8 cellular contexts compared by ENCODE assay signal in genomic region chr2:200713003-200713703, GRCh38.
DNase-seq lines count a peak whose midpoint lies in the region; ATAC-seq, FAIRE-seq and TF ChIP-seq lines count a peak whose summit lies in the region.

No MANE protein-coding gene starts in this region.

- CTCF ChIA-PET in endothelial cell of umbilical vein (lab: Charles Lee): interaction anchor here (0.6 to 2.1 kb wide), 50 partner anchors 9 to 740 kb away, joined by 3 to 99 read pairs (median 5); partner anchors contain the start of genes AOX1, BZW1, CLK1 and NIF3L1

- H3K4me2 ChIP-seq in endothelial cell of umbilical vein (ENCODE audit: insufficient read depth, low read length): peak overlapping the region; percentile 2

- dilution Hi-C loops in endothelial cell of umbilical vein (cut with MboI; ENCODE audit: extremely low pct_ligation_motif_present, low sequenced_read_pairs): no loop called here

- H3K27ac Mint-ChIP-seq in mesothelial cell of epicardium: peak overlapping the region; percentile 64

- no peaks in the 10 kb centered on the region for H3K9me3 Mint-ChIP-seq in mesothelial cell of epicardium

- H3K27me3 Mint-ChIP-seq in mesothelial cell of epicardium (ENCODE audit: low read depth): peaks cover 3% of the 10 kb centered on the region

- TSS peak; percentile 98 for BruUV-seq in endothelial cell of umbilical vein (replicated peaks; lab: Mats Ljungman, UMichigan)

- ATAC-seq in GM21390 (IDR thresholded peaks at IDR 0.05; ENCODE audit: unreplicated experiment): peak; percentile 100

- no peaks in the 10 kb centered on the region for H3K27me3 ChIP-seq in NT2/D1 (ENCODE audit: insufficient read depth, insufficient read length)
- no peaks in the 10 kb centered on the region for H3K27me3 ChIP-seq in endothelial cell of umbilical vein (ENCODE audit: control insufficient read depth in 2 of 2, insufficient read depth in 2 of 2, low read length in 2 of 2)

- peak; percentile 96 for FAIRE-seq in endothelial cell of umbilical vein (lab: Jason Lieb, UNC)

- no peaks in the 10 kb centered on the region for H3K9me1 ChIP-seq in endothelial cell of umbilical vein (replicated peaks; ENCODE audit: control insufficient read depth, extremely low read depth, insufficient read depth, low read length)

- DNase-seq in D341Med (ENCODE audit: low spot score): peak; percentile 70
- DNase-seq in HUDEP-2 (lab: John Stamatoyannopoulos, UW; ENCODE audit: unreplicated experiment in 76 of 76): peak; percentile 3 to 87 (median 70)
- peak; percentile 68 for DNase-seq in NT2/D1 (ENCODE audit: low read depth, low spot score)
- peak; percentile 89 for DNase-seq in activated CD8-positive, alpha-beta memory T cell treated with anti-CD3 and anti-CD28 coated beads, Interleukin-2, amount 50 U/mL, for 4 hours
- DNase-seq in endothelial cell of umbilical vein (ENCODE audit: low read depth, low spot score): peak; percentile 92
- peak; percentile 28 to 59 for DNase-seq in mesothelial cell of epicardium (ENCODE audit: low spot score in 2 of 2, unreplicated experiment in 2 of 2)
- peak; percentile 78 to 92 for DNase-seq in stimulated activated CD8-positive, alpha-beta memory T cell treated with anti-CD3 and anti-CD28 coated beads, Interleukin-15, amount 100 ng/mL, for 4 hours (ENCODE audit: low read depth in 2 of 2)

- POLR2A ChIA-PET in endothelial cell of umbilical vein (lab: Charles Lee): interaction anchor here (0.7 to 1.3 kb wide), 3 partner anchors 101 to 151 kb away, joined by 4 to 8 read pairs (median 4); partner anchors contain the start of gene CLK1

- H3K27ac ChIP-seq in endothelial cell of umbilical vein (ENCODE audit: insufficient read depth, low read depth, low read length): peak overlapping the region; percentile 51

- H3K4me1 Mint-ChIP-seq in mesothelial cell of epicardium: peaks cover 10% of the 10 kb centered on the region

- H3K4me3 ChIP-seq in NT2/D1 (ENCODE audit: insufficient read length, low read depth) (no peak overlapping the region), endothelial cell of umbilical vein (replicated peaks in 1 of 3; ENCODE audit: insufficient read depth in 1 of 3, low read depth in 1 of 3, low read length in 3 of 3) (peak overlapping the region in 2 of 3 experiments; percentile 4 to 34)

- TF ChIP-seq CTCF in endothelial cell of umbilical vein (IDR thresholded peaks at IDR 0.05; ENCODE audit: extremely low read depth in 1 of 2, insufficient read depth in 1 of 2, low read depth in 1 of 2, low read length in 2 of 2) (peak; percentile 71 to 79), mesothelial cell of epicardium (IDR thresholded peaks at IDR 0.05; ENCODE audit: unreplicated experiment) (peak; percentile 73)

- H3K36me3 ChIP-seq in NT2/D1 (ENCODE audit: insufficient read depth, insufficient read length, low read length) (no peaks in the 10 kb centered on the region), endothelial cell of umbilical vein (ENCODE audit: control insufficient read depth in 2 of 2, extremely low read depth in 1 of 2, insufficient read depth in 2 of 2, low read length in 2 of 2) (no peaks in the 10 kb centered on the region)

- H3K36me3 Mint-ChIP-seq in mesothelial cell of epicardium: no peaks in the 10 kb centered on the region

- H3K9ac ChIP-seq in NT2/D1 (ENCODE audit: insufficient read length, low read depth) (peak overlapping the region; percentile 46), endothelial cell of umbilical vein (replicated peaks; ENCODE audit: extremely low read depth, insufficient read depth, low read length) (peak overlapping the region; percentile 30)

- H3K9me3 ChIP-seq in NT2/D1 (ENCODE audit: insufficient read depth, low read length): 0 out of 2 replicates have a peak, but pooled peaks cover under 1% of the 10 kb centered on the region
- no peaks in the 10 kb centered on the region for H3K9me3 ChIP-seq in endothelial cell of umbilical vein (replicated peaks; ENCODE audit: control insufficient read depth, insufficient read depth, low read length)

- no peaks in the 10 kb centered on the region for H4K20me1 ChIP-seq in endothelial cell of umbilical vein (replicated peaks; ENCODE audit: control insufficient read depth, extremely low read depth, insufficient read depth, low read length)

- intact Hi-C loops in endothelial cell of umbilical vein (cut with micrococcal nuclease): loop anchor here (1.0 to 5.0 kb wide), 10 partner anchors 22 to 464 kb away; partner anchors contain the start of genes CFLAR, CLK1, HYCC2 and NDUFB3

- H3K4me3 Mint-ChIP-seq in mesothelial cell of epicardium: peak overlapping the region; percentile 81

- TF ChIP-seq POLR2A in endothelial cell of umbilical vein (IDR thresholded peaks at IDR 0.05; ENCODE audit: low read depth, low read length): peak; percentile 69

- peak overlapping the region; percentile 4 for H2AFZ ChIP-seq in endothelial cell of umbilical vein (ENCODE audit: low read depth, low read length)

- H3K79me2 ChIP-seq in endothelial cell of umbilical vein (ENCODE audit: control insufficient read depth, insufficient read depth, low read length): no peaks in the 10 kb centered on the region

- H3K4me1 ChIP-seq in NT2/D1 (ENCODE audit: insufficient read depth, insufficient read length) (peaks cover 2% of the 10 kb centered on the region), endothelial cell of umbilical vein (ENCODE audit: control insufficient read depth, extremely low read depth, insufficient read depth, low read length) (peaks cover 5% of the 10 kb centered on the region)

TF ChIP-seq in endothelial cell of umbilical vein, 7 proteins besides CTCF, POLR2A, EP300 and RAD21:
- TF ChIP-seq EZH2 (IDR thresholded peaks at IDR 0.05; ENCODE audit: borderline replicate concordance, low read depth, low read length, severe bottlenecking) (no peak), FOS (IDR thresholded peaks at IDR 0.05; ENCODE audit: borderline replicate concordance, insufficient read depth, low read length) (peak; percentile 94), POLR2AphosphoS5 (IDR thresholded peaks at IDR 0.05; ENCODE audit: insufficient read depth, low read depth, low read length) (peak; percentile 65), JUN (IDR thresholded peaks at IDR 0.05; ENCODE audit: borderline replicate concordance, insufficient read depth, insufficient read length, low read depth) (peak; percentile 92)
- TF ChIP-seq, protein P1, sequence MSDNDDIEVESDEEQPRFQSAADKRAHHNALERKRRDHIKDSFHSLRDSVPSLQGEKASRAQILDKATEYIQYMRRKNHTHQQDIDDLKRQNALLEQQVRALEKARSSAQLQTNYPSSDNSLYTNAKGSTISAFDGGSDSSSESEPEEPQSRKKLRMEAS (IDR thresholded peaks at IDR 0.05; ENCODE audit: insufficient read depth, insufficient read length): peak; percentile 42
TF ChIP-seq in endothelial cell of umbilical vein: peak in this region for 4.
